Comparison of ENCODE assay signal across 8 cellular contexts in genomic region chr11:95254139-95254704, GRCh38. TPM values are rescaled to one million over a fixed set of nuclear protein-coding genes. Genes with fewer than 3 reads are reported as not detected.
A peak's percentile ranks its signal among the peaks of the same experiment; 100 is the strongest.
DNase-seq lines count a peak whose midpoint lies in the region; ATAC-seq and TF ChIP-seq lines count a peak whose summit lies in the region.

No MANE protein-coding gene starts in this region.

- H3K27ac Mint-ChIP-seq in Calu3 (ENCODE audit: unreplicated experiment) (no peak overlapping the region), natural killer cell (peak overlapping the region in 1 of 2 donors; percentile 78)
- peak overlapping the region; percentile 80 for H3K27ac Mint-ChIP-seq in activated T-helper 1 cell treated with anti-CD3 and anti-CD28 coated beads, Interleukin-12 subunit alpha, Interleukin-12 subunit beta, Interleukin-2, Interleukin-4 antibody, amounts not matched to agents 30 ng/mL and 10 ng/mL and 1 ng/mL, durations not matched to agents 14 hours and 24 hours and 36 hours

- CTCF ChIA-PET in Calu3 (lab: Charles Lee): no interaction called here

- no peak overlapping the region for H3K9ac ChIP-seq in HUES64 (ENCODE audit: low read depth, low read length)

- peak in 1 of 2 donors; percentile 28 for TF ChIP-seq POLR2A in Peyer's patch (IDR thresholded peaks at IDR 0.05)

- H3K9me3 ChIP-seq in HUES64 (ENCODE audit: insufficient read depth, low read depth, low read length) (no peaks in the 10 kb centered on the region), Peyer's patch (no peaks in the 10 kb centered on the region)

- DNase-seq in Calu3 (peak; percentile 55), Peyer's patch (peak; percentile 66 to 95 (median 90)), fibroblast of mammary gland (ENCODE audit: low read depth) (peak; percentile 94), natural killer cell (peak; percentile 57)
- peak; percentile 78 for DNase-seq in activated T-helper 1 cell treated with anti-CD3 and anti-CD28 coated beads, Interleukin-12 subunit alpha, Interleukin-12 subunit beta, Interleukin-2, Interleukin-4 antibody, amounts not matched to agents 30 ng/mL and 10 ng/mL and 1 ng/mL, durations not matched to agents 14 hours and 24 hours and 36 hours (ENCODE audit: low spot score)
- peak; percentile 58 to 86 (median 80) for DNase-seq in stimulated activated naive CD4-positive, alpha-beta T cell (lab: John Stamatoyannopoulos, UW)

- H3K36me3 Mint-ChIP-seq in Calu3 (ENCODE audit: insufficient read depth, unreplicated experiment) (peaks cover 4% of the 10 kb centered on the region), natural killer cell (no peaks in the 10 kb centered on the region)
- peaks cover 1% of the 10 kb centered on the region for H3K36me3 Mint-ChIP-seq in activated T-helper 1 cell treated with anti-CD3 and anti-CD28 coated beads, Interleukin-12 subunit alpha, Interleukin-12 subunit beta, Interleukin-2, Interleukin-4 antibody, amounts not matched to agents 30 ng/mL and 10 ng/mL and 1 ng/mL, durations not matched to agents 14 hours and 24 hours and 36 hours (ENCODE audit: low read depth)

- 26% methylated on average over 8 of the region's 8 CpGs for WGBS in HUES64

- peak; percentile 99 for ATAC-seq in GM21515 (IDR thresholded peaks at IDR 0.05; ENCODE audit: unreplicated experiment)
- ATAC-seq in natural killer cell: peak; percentile 95 to 100 (median 99)

- H3K4me1 ChIP-seq in HUES64 (ENCODE audit: insufficient read depth, low read length) (peaks cover 55% of the 10 kb centered on the region), Peyer's patch (peaks cover 0 to 7% (median 3%) of the 10 kb centered on the region in 4 donors)

- peaks cover 8% of the 10 kb centered on the region for H3K27me3 Mint-ChIP-seq in Calu3 (ENCODE audit: unreplicated experiment)
- H3K27me3 Mint-ChIP-seq in activated T-helper 1 cell treated with anti-CD3 and anti-CD28 coated beads, Interleukin-12 subunit alpha, Interleukin-12 subunit beta, Interleukin-2, Interleukin-4 antibody, amounts not matched to agents 30 ng/mL and 10 ng/mL and 1 ng/mL, durations not matched to agents 14 hours and 24 hours and 36 hours (ENCODE audit: insufficient read depth): peaks cover 1% of the 10 kb centered on the region
- peaks cover 2 to 7% of the 10 kb centered on the region in 2 donors for H3K27me3 Mint-ChIP-seq in natural killer cell (ENCODE audit: low read depth in 2 of 2)

- no peaks in the 10 kb centered on the region for H3K36me3 ChIP-seq in HUES64 (ENCODE audit: insufficient read depth, low read length)
- H3K36me3 ChIP-seq in Peyer's patch: no peaks in the 10 kb centered on the region

- H3K27ac ChIP-seq in HUES64 (ENCODE audit: low read depth, low read length) (peak overlapping the region; percentile 90; the same call in 1 of the 2 replicates), Peyer's patch (peak overlapping the region; percentile 40 to 77 (median 63))

- no peaks in the 10 kb centered on the region for H3K27me3 ChIP-seq in HUES64 (ENCODE audit: insufficient read depth, low read length)
- H3K27me3 ChIP-seq in Peyer's patch: no peaks in the 10 kb centered on the region

- BruUV-seq in Calu3 (replicated peaks; lab: Mats Ljungman, UMichigan): no TSS peak

- intact Hi-C loops in Calu3 (cut with micrococcal nuclease; ENCODE audit: unreplicated experiment) (no loop called here), natural killer cell (cut with micrococcal nuclease) (loop anchor here (2.0 kb wide), 1 partner anchor 23 kb away; the partner anchor contains the start of gene SESN3)
- intact Hi-C loops in activated T-helper 1 cell treated with anti-CD3 and anti-CD28 coated beads, Interleukin-12 subunit alpha, Interleukin-12 subunit beta, Interleukin-2, Interleukin-4 antibody, amounts not matched to agents 30 ng/mL and 10 ng/mL and 1 ng/mL, durations not matched to agents 14 hours and 24 hours and 36 hours (cut with micrococcal nuclease): loop anchor here (1.0 to 2.0 kb wide), 3 partner anchors 23 to 103 kb away; partner anchors contain the start of gene SESN3

- H3K4me3 ChIP-seq in HUES64 (ENCODE audit: low read length): peak overlapping the region; percentile 7; the same call in 1 of the 2 replicates
- peak overlapping the region; percentile 13 to 21 (median 18) for H3K4me3 ChIP-seq in Peyer's patch
- H3K4me3 ChIP-seq in fibroblast of mammary gland (ENCODE audit: control insufficient read depth, low read depth, low read length): peak overlapping the region; percentile 48

- no peak for TF ChIP-seq CTCF in Calu3 (IDR thresholded peaks at IDR 0.05; ENCODE audit: unreplicated experiment)
- no peak for TF ChIP-seq CTCF in Peyer's patch (IDR thresholded peaks at IDR 0.05)
- no peak for TF ChIP-seq CTCF in fibroblast of mammary gland (conservative IDR thresholded peaks at IDR 0.05; ENCODE audit: control insufficient read depth, insufficient read depth, low read depth, low read length)
- TF ChIP-seq CTCF in natural killer cell (IDR thresholded peaks at IDR 0.05): no peak

- H3K4me1 Mint-ChIP-seq in Calu3 (ENCODE audit: low read depth, unreplicated experiment) (no peaks in the 10 kb centered on the region), natural killer cell (peaks cover 0 to 14% of the 10 kb centered on the region in 2 donors)
- peaks cover 43% of the 10 kb centered on the region for H3K4me1 Mint-ChIP-seq in activated T-helper 1 cell treated with anti-CD3 and anti-CD28 coated beads, Interleukin-12 subunit alpha, Interleukin-12 subunit beta, Interleukin-2, Interleukin-4 antibody, amounts not matched to agents 30 ng/mL and 10 ng/mL and 1 ng/mL, durations not matched to agents 14 hours and 24 hours and 36 hours (ENCODE audit: low read depth)

- H3K4me3 Mint-ChIP-seq in Calu3 (ENCODE audit: low read depth, unreplicated experiment) (peak overlapping the region; percentile 59), natural killer cell (peak overlapping the region; percentile 75)
- peak overlapping the region; percentile 81 for H3K4me3 Mint-ChIP-seq in activated T-helper 1 cell treated with anti-CD3 and anti-CD28 coated beads, Interleukin-12 subunit alpha, Interleukin-12 subunit beta, Interleukin-2, Interleukin-4 antibody, amounts not matched to agents 30 ng/mL and 10 ng/mL and 1 ng/mL, durations not matched to agents 14 hours and 24 hours and 36 hours

- no peaks in the 10 kb centered on the region for H3K9me3 Mint-ChIP-seq in Calu3 (ENCODE audit: low read depth, unreplicated experiment)
- H3K9me3 Mint-ChIP-seq in activated T-helper 1 cell treated with anti-CD3 and anti-CD28 coated beads, Interleukin-12 subunit alpha, Interleukin-12 subunit beta, Interleukin-2, Interleukin-4 antibody, amounts not matched to agents 30 ng/mL and 10 ng/mL and 1 ng/mL, durations not matched to agents 14 hours and 24 hours and 36 hours: no peaks in the 10 kb centered on the region
- no peaks in the 10 kb centered on the region for H3K9me3 Mint-ChIP-seq in natural killer cell

RNA-seq across cellular contexts. Expression of gene SESN3, which starts 23.2 kb away (rescaled TPM):
- 5.6 and 6.0 TPM in 2 replicates for total RNA-seq in Calu3 (2022)
- 13.3 TPM for polyA plus RNA-seq in HUES64 (2013, experiment 1 of 2)
- 19.7 TPM for polyA plus RNA-seq in HUES64 (2013, experiment 2 of 2)
- total RNA-seq in Peyer's patch: 10 to 100 TPM; 23.1 to 52.8 (median 28.4) TPM
- 62.0 and 68.6 TPM in 2 replicates for total RNA-seq in activated T-helper 1 cell treated with anti-CD3 and anti-CD28 coated beads, Interleukin-12 subunit alpha, Interleukin-12 subunit beta, Interleukin-2, Interleukin-4 antibody, amounts not matched to agents 30 ng/mL and 10 ng/mL and 1 ng/mL, durations not matched to agents 14 hours and 24 hours and 36 hours
- total RNA-seq in natural killer cell: 10 to 100 TPM in 1 of 3 donors, 1 to 10 TPM in 2; 5.5 to 10.2 (median 7.6) TPM

Comparison
In these comparisons a context has a peak if more than half of its experiments do, and no peak if none do; other contexts are left out.
1. Peak in every context shown above with its lines: DNase-seq, ATAC-seq, H3K4me3 ChIP-seq and H3K27ac ChIP-seq.